ENCODE assay signal across 18 cellular contexts in the genomic region with DNA sequence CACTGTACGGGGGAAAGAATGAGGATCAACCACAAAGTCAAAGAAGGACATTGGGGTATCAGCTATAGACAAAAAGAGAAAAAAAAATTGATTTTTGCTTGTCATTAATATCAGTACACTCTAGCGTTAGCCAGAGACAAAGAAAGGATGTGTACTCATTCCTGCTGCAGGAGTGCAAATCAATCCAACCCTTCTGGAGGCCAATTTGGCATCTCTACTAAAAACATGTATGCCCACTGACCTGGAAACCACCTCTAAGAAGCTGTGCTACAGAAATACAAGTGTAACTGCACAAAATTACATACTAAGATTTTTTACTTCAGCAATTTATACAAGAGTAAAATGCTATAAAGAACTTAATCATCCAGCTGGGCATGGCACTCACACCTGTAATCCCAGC.
"Had no signal": no experiment of that assay in that cellular context is flagged by ENCODE, and none has a peak within 500 bp of the region (broad histone marks: within the 10 kb centered on the region; RNA-seq: fewer than 3 reads in every experiment).

No MANE protein-coding gene starts in this region.

- H3K27me3 Mint-ChIP-seq: IgD-negative memory B cell had no signal

- H3K4me3 Mint-ChIP-seq: IgD-negative memory B cell had no signal

- H3K9me3 Mint-ChIP-seq: IgD-negative memory B cell had no signal

- DNase-seq: Kasumi-1, MM.1S, NCI-H1092 treated with DMSO at 0.1 percent for 48 hours, NCI-H1436, NCI-H187, NCI-H2029, NCI-H2171 treated with DMSO at 0.1 percent for 48 hours, NCI-H226, NCI-H446, NCI-H510A, NCI-H524 treated with DMSO at 0.1 percent for 48 hours, NCI-H69, NCI-H774, Right ventricle myocardium superior, RPMI8226, SIG-M5 had no signal

- ATAC-seq: K562 had no signal

- H3K27ac Mint-ChIP-seq: IgD-negative memory B cell had no signal
